Comparison of ENCODE assay signal across 21 cellular contexts in genomic region chrX:93259029-93259428, GRCh38.
A peak's percentile ranks its signal among the peaks of the same experiment; 100 is the strongest.
DNase-seq lines count a peak whose midpoint lies in the region; ATAC-seq and TF ChIP-seq lines count a peak whose summit lies in the region.
"Had no signal": no experiment of that assay in that cellular context is flagged by ENCODE, and none has a peak within 500 bp of the region (broad histone marks: within the 10 kb centered on the region; RNA-seq: fewer than 3 reads in every experiment).

No MANE protein-coding gene starts in this region.

- no peak overlapping the region for H2BK5ac ChIP-seq in mesendoderm (ENCODE audit: low read length)

- H3K9ac ChIP-seq in SK-N-SH (no peak overlapping the region), mesendoderm (ENCODE audit: low read length) (no peak overlapping the region)

- no peaks in the 10 kb centered on the region for H4K20me1 ChIP-seq in SK-N-SH (ENCODE audit: insufficient read depth)

- no peak overlapping the region for H4K5ac ChIP-seq in mesendoderm (ENCODE audit: low read length)

- H3K27ac Mint-ChIP-seq in stimulated activated memory B cell treated with anti-CD40 and anti-IgM and Interleukin-4, amounts not matched to agents 10 μg/mL and 1 μg/mL and 100 μg/mL, for 72 hours = no peak overlapping the region
- H3K27ac Mint-ChIP-seq: CD4-positive, alpha-beta memory T cell; IgD-negative memory B cell had no signal

- H3K27ac ChIP-seq in SK-N-SH (ENCODE audit: low read depth in 2 of 2, low read length in 1 of 2) (no peak overlapping the region), VCaP (no peak overlapping the region), mesendoderm (ENCODE audit: low read depth, low read length) (no peak overlapping the region)
- H3K27ac ChIP-seq: HL-60, PC-9, RWPE1 had no signal

- no peak for TF ChIP-seq RAD21 in SK-N-SH (IDR thresholded peaks at IDR 0.05; ENCODE audit: low read length)

- CTCF ChIA-PET in SK-N-SH (lab: Yijun Ruan, JAX) = no interaction called here

- POLR2A ChIA-PET in SK-N-SH (lab: Yijun Ruan, JAX) = no interaction called here

- H3K9me2 ChIP-seq in SK-N-SH = no peaks in the 10 kb centered on the region

- no peak overlapping the region for H2BK120ac ChIP-seq in mesendoderm (ENCODE audit: low read depth, low read length)

- H3K4ac ChIP-seq in mesendoderm (ENCODE audit: low read depth, low read length) = no peak overlapping the region

- no peaks in the 10 kb centered on the region for H3F3A ChIP-seq in SK-N-SH (replicated peaks; ENCODE audit: insufficient read depth)

- H3K23ac ChIP-seq in mesendoderm (ENCODE audit: low read length) = no peak overlapping the region

- H2BK15ac ChIP-seq in mesendoderm (replicated peaks; ENCODE audit: low read depth) = no peak overlapping the region

- no peaks in the 10 kb centered on the region for H3K27me3 Mint-ChIP-seq in stimulated activated memory B cell treated with anti-CD40 and anti-IgM and Interleukin-4, amounts not matched to agents 10 μg/mL and 1 μg/mL and 100 μg/mL, for 72 hours
- H3K27me3 Mint-ChIP-seq: CD4-positive, alpha-beta memory T cell; IgD-negative memory B cell had no signal

- H3K36me3 Mint-ChIP-seq in stimulated activated memory B cell treated with anti-CD40 and anti-IgM and Interleukin-4, amounts not matched to agents 10 μg/mL and 1 μg/mL and 100 μg/mL, for 72 hours = no peaks in the 10 kb centered on the region
- H3K36me3 Mint-ChIP-seq: CD4-positive, alpha-beta memory T cell; IgD-negative memory B cell had no signal

- H3K36me3 ChIP-seq in SK-N-SH (replicated peaks in 1 of 2; ENCODE audit: control insufficient read depth in 1 of 2, insufficient read depth in 2 of 2, low read length in 1 of 2) (no peaks in the 10 kb centered on the region), mesendoderm (ENCODE audit: control insufficient read depth, insufficient read depth, low read length) (no peaks in the 10 kb centered on the region)
- H3K36me3 ChIP-seq: BE2C, MG63 had no signal

- no peak for TF ChIP-seq EP300 in SK-N-SH (IDR thresholded peaks at IDR 0.05; ENCODE audit: borderline replicate concordance in 1 of 2, low read depth in 1 of 2, low read length in 1 of 2)

- H3K4me3 Mint-ChIP-seq in stimulated activated memory B cell treated with anti-CD40 and anti-IgM and Interleukin-4, amounts not matched to agents 10 μg/mL and 1 μg/mL and 100 μg/mL, for 72 hours = no peak overlapping the region
- H3K4me3 Mint-ChIP-seq: IgD-negative memory B cell had no signal

- no peaks in the 10 kb centered on the region for H3K4me1 ChIP-seq in SK-N-SH (ENCODE audit: control insufficient read depth in 1 of 2, insufficient read depth in 2 of 2, low read depth in 1 of 2, low read length in 1 of 2)
- H3K4me1 ChIP-seq in mesendoderm (ENCODE audit: control insufficient read depth, low read depth, low read length) = no peaks in the 10 kb centered on the region
- H3K4me1 ChIP-seq: BE2C had no signal

- H3K27me3 ChIP-seq in SK-N-SH (ENCODE audit: insufficient read depth) (no peaks in the 10 kb centered on the region), mesendoderm (ENCODE audit: insufficient read depth, low read length, poor library complexity) (no peaks in the 10 kb centered on the region)
- H3K27me3 ChIP-seq: BE2C, MG63 had no signal

- no peaks in the 10 kb centered on the region for H3K9me3 Mint-ChIP-seq in stimulated activated memory B cell treated with anti-CD40 and anti-IgM and Interleukin-4, amounts not matched to agents 10 μg/mL and 1 μg/mL and 100 μg/mL, for 72 hours

- no peak overlapping the region for H3K4me2 ChIP-seq in SK-N-SH
- no peak overlapping the region for H3K4me2 ChIP-seq in mesendoderm (ENCODE audit: low read length)
- H3K4me2 ChIP-seq: PC-9 had no signal

- TF ChIP-seq CTCF in SK-N-SH (IDR thresholded peaks at IDR 0.05) = peak; percentile 25
- peak; percentile 26; the same call in 1 of the 2 replicates for TF ChIP-seq CTCF in VCaP (conservative IDR thresholded peaks at IDR 0.05)

- H4K8ac ChIP-seq in mesendoderm (ENCODE audit: low read depth, low read length) = no peak overlapping the region

- WGBS in SK-N-SH (ENCODE audit: low lambda C conversion rate) = 6% methylated on average over 1 of the region's 1 CpG
- no CpG with 5 or more reads among the region's 1 CpG for WGBS in mesendoderm (ENCODE audit: extremely low coverage, insufficient coverage, low lambda C conversion rate)

- H3K4me1 Mint-ChIP-seq in stimulated activated memory B cell treated with anti-CD40 and anti-IgM and Interleukin-4, amounts not matched to agents 10 μg/mL and 1 μg/mL and 100 μg/mL, for 72 hours = no peaks in the 10 kb centered on the region
- H3K4me1 Mint-ChIP-seq: CD4-positive, alpha-beta memory T cell; IgD-negative memory B cell had no signal

- H3K18ac ChIP-seq in mesendoderm (ENCODE audit: low read length) = no peak overlapping the region

- H3K9me3 ChIP-seq in SK-N-SH = no peaks in the 10 kb centered on the region
- H3K9me3 ChIP-seq: BE2C, MG63 had no signal

- H2AFZ ChIP-seq in SK-N-SH (ENCODE audit: low read depth) = no peak overlapping the region
- H2AFZ ChIP-seq: PC-9 had no signal

- H3K4me3 ChIP-seq in SK-N-SH (ENCODE audit: low read depth in 2 of 2, low read length in 1 of 2) = no peak overlapping the region
- no peak overlapping the region for H3K4me3 ChIP-seq in mesendoderm (ENCODE audit: low read length)
- H3K4me3 ChIP-seq: MG63, PC-9 had no signal

- DNase-seq in SK-N-SH = no peak
- DNase-seq in mesendoderm = peak; percentile 1
- no peak for DNase-seq in HuH-7 (ENCODE audit: low spot score)
- DNase-seq: BE2C; CD4-positive, alpha-beta memory T cell; DMS79 treated with DMSO at 0.1 percent for 48 hours; Kasumi-1; MG63; NCI-H1105; NCI-H2081; NCI-H446 treated with DMSO at 0.1 percent for 48 hours; NCI-H748 treated with DMSO at 0.1 percent for 48 hours; PC-9; SIG-M5 had no signal

- ATAC-seq in SK-N-SH treated with all-trans-retinoic acid at 6 μM for 48 hours (no peak), HG02798 (IDR thresholded peaks at IDR 0.05; ENCODE audit: poor library complexity, unreplicated experiment) (no peak)
- no peak for ATAC-seq in stimulated activated memory B cell treated with anti-CD40 and anti-IgM and Interleukin-4, amounts not matched to agents 10 μg/mL and 1 μg/mL and 100 μg/mL, for 72 hours

- H3K79me2 ChIP-seq in SK-N-SH (ENCODE audit: insufficient read depth) (no peaks in the 10 kb centered on the region), mesendoderm (ENCODE audit: control insufficient read depth, insufficient read depth, low read length) (no peaks in the 10 kb centered on the region)

- no peaks in the 10 kb centered on the region for H3K79me1 ChIP-seq in mesendoderm (ENCODE audit: low read length)

- H3K56ac ChIP-seq in mesendoderm (ENCODE audit: low read length) = no peak overlapping the region

- H2AK5ac ChIP-seq in mesendoderm (ENCODE audit: low read length) = no peak overlapping the region

TF ChIP-seq in SK-N-SH, 30 proteins besides CTCF, POLR2A, EP300 and RAD21 (continues in another document):
- TF ChIP-seq REST (IDR thresholded peaks at IDR 0.05; ENCODE audit: low read depth, low read length) (no peak), SIN3A (IDR thresholded peaks at IDR 0.05; ENCODE audit: borderline replicate concordance, low read depth, low read length) (no peak)

TF ChIP-seq in SK-N-SH treated with all-trans-retinoic acid at 6 μM for 48 hours, 23 proteins besides CTCF, POLR2A, EP300 and RAD21:
- TF ChIP-seq PPARA (CRISPR knock-in tag; IDR thresholded peaks at IDR 0.05; ENCODE audit: borderline replicate concordance) = no peak
- no peak for TF ChIP-seq ZNF70 (CRISPR knock-in tag; IDR thresholded peaks at IDR 0.05)
- TF ChIP-seq ESRRG (CRISPR knock-in tag; IDR thresholded peaks at IDR 0.05) = no peak
- no peak for TF ChIP-seq CREB5 (CRISPR knock-in tag; IDR thresholded peaks at IDR 0.05; ENCODE audit: low read depth)
- no peak for TF ChIP-seq CSRNP3 (CRISPR knock-in tag; IDR thresholded peaks at IDR 0.05)
- TF ChIP-seq ZC3H10 (CRISPR knock-in tag; IDR thresholded peaks at IDR 0.05) = no peak
- no peak for TF ChIP-seq GLIS3 (CRISPR knock-in tag; IDR thresholded peaks at IDR 0.05)
- TF ChIP-seq CSDC2 (CRISPR knock-in tag; IDR thresholded peaks at IDR 0.05) = no peak
- TF ChIP-seq OSR1 (CRISPR knock-in tag; IDR thresholded peaks at IDR 0.05) = no peak
- TF ChIP-seq ZFP30 (CRISPR knock-in tag; IDR thresholded peaks at IDR 0.05) = no peak
TF ChIP-seq in SK-N-SH treated with all-trans-retinoic acid at 6 μM for 48 hours: peak in this region for 0.
